Comparison of ENCODE assay signal across 23 cellular contexts in genomic region chr15:37773111-37773860, GRCh38.
DNase-seq lines count a peak whose midpoint lies in the region; ATAC-seq, FAIRE-seq and TF ChIP-seq lines count a peak whose summit lies in the region.
"Had no signal": no experiment of that assay in that cellular context is flagged by ENCODE, and none has a peak within 500 bp of the region (broad histone marks: within the 10 kb centered on the region; RNA-seq: fewer than 3 reads in every experiment).

No MANE protein-coding gene starts in this region.

- no peak overlapping the region for H3K9ac ChIP-seq in GM23248

- intact Hi-C loops in left cardiac atrium (cut with DNase I), result no loop called here

- H3K9me3 ChIP-seq in GM23248 (ENCODE audit: low read depth), result no peaks in the 10 kb centered on the region
- no peaks in the 10 kb centered on the region for H3K9me3 ChIP-seq in SJSA1 (replicated peaks)
- H3K9me3 ChIP-seq: psoas muscle had no signal

- peak overlapping the region; percentile 6 for H3K4me2 ChIP-seq in GM23248 (ENCODE audit: unreplicated experiment)

- no peak overlapping the region for H2AFZ ChIP-seq in GM23248

- H3F3A ChIP-seq in GM23248 (ENCODE audit: insufficient read depth), result peaks cover 12% of the 10 kb centered on the region; the same call in 1 of the 2 replicates

- no peak for FAIRE-seq in urothelium cell line (lab: Jason Lieb, UNC)

- H3K79me2 ChIP-seq in GM23248 (ENCODE audit: insufficient read depth), result no peaks in the 10 kb centered on the region

- WGBS in GM23248 (ENCODE audit: low coverage in 1 of 2, low lambda C conversion rate in 2 of 2, missing lambda C conversion rate in 2 of 2), 2 experiments, result 63 to 69% methylated on average over 4 of the region's 4 CpGs

- no peaks in the 10 kb centered on the region for H3K9me2 ChIP-seq in GM23248 (ENCODE audit: insufficient read depth)

- H3K27ac ChIP-seq in GM23248 (no peak overlapping the region), SJSA1 (peak overlapping the region; percentile 56)
- H3K27ac ChIP-seq: psoas muscle had no signal

- TF ChIP-seq CTCF in fibroblast of pulmonary artery (IDR thresholded peaks at IDR 0.05; ENCODE audit: low read length, missing control alignments), result no peak

- ATAC-seq in left cardiac atrium (no peak), HG03045 (IDR thresholded peaks at IDR 0.05; ENCODE audit: unreplicated experiment) (no peak), GM21825 (IDR thresholded peaks at IDR 0.05; ENCODE audit: unreplicated experiment) (no peak)
- ATAC-seq: CD8-positive, alpha-beta T cell; natural killer cell treated with Interleukin-12 subunit alpha and Interleukin-12 subunit beta and Interleukin-15 and Interleukin-18, amount 100 ng/mL, for 72 hours; psoas muscle; stimulated activated naive B cell treated with anti-CD40 and anti-IgM and Interleukin-4, amounts not matched to agents 10 μg/mL and 1 μg/mL and 100 μg/mL, for 72 hours had no signal

- no peak overlapping the region for H3K4me3 ChIP-seq in GM23248
- H3K4me3 ChIP-seq in SJSA1, result no peak overlapping the region
- no peak overlapping the region for H3K4me3 ChIP-seq in fibroblast of pulmonary artery (replicated peaks; ENCODE audit: low read depth, low read length)
- H3K4me3 ChIP-seq: lung, psoas muscle had no signal

- DNase-seq in GM23248 (peak; percentile 59), SJSA1 (ENCODE audit: low read depth in 1 of 2, low spot score in 2 of 2) (peak in 1 of 2 experiments; percentile 37), fibroblast of pulmonary artery (ENCODE audit: low read depth) (peak; percentile 85), urothelium cell line (ENCODE audit: low spot score) (peak; percentile 73), left cardiac atrium (no peak)
- DNase-seq: activated CD4-positive, alpha-beta memory T cell treated with anti-CD3 and anti-CD28 coated beads for 36 hours; activated naive CD8-positive, alpha-beta T cell treated with anti-CD3 and anti-CD28 coated beads, Interleukin-2, amount 10 ng/mL, durations not matched to agents 7 days and 5 days; activated T-cell treated with anti-CD3 and anti-CD28 coated beads, Interleukin-2, amount 50 U/mL, for 48 hours; CD8-positive, alpha-beta T cell; DMS79 treated with DMSO at 0.1 percent for 48 hours; effector memory CD4-positive, alpha-beta T cell; glutamatergic neuron; MM.1S; NCI-H1694 treated with DMSO at 0.1 percent for 48 hours; NCI-H510A; OCI-M1; psoas muscle; stimulated activated CD4-positive, alpha-beta T cell treated with anti-CD3 and anti-CD28 coated beads, Interleukin-12 subunit alpha, Interleukin-12 subunit beta, amount 100 ng/mL, for 4 hours; stimulated activated naive B cell treated with anti-CD40 and anti-IgM and Interleukin-4, amounts not matched to agents 10 μg/mL and 1 μg/mL and 100 μg/mL, for 72 hours had no signal

- no peaks in the 10 kb centered on the region for H4K20me1 ChIP-seq in GM23248 (ENCODE audit: insufficient read depth)

- H3K4me1 ChIP-seq in GM23248 (ENCODE audit: insufficient read depth), result peaks cover 16% of the 10 kb centered on the region
- H3K4me1 ChIP-seq in SJSA1 (replicated peaks), result peaks cover 10% of the 10 kb centered on the region
- H3K4me1 ChIP-seq: psoas muscle had no signal

- in situ Hi-C loops in GM23248 (cut with MboI), result no loop called here

- H3K27me3 ChIP-seq in GM23248 (replicated peaks; ENCODE audit: insufficient read depth) (no peaks in the 10 kb centered on the region), SJSA1 (replicated peaks) (no peaks in the 10 kb centered on the region)

- H3K36me3 ChIP-seq in GM23248 (ENCODE audit: low read depth) (no peaks in the 10 kb centered on the region), SJSA1 (no peaks in the 10 kb centered on the region)
